ENCODE assay signal across 27 cellular contexts in the genomic region with DNA sequence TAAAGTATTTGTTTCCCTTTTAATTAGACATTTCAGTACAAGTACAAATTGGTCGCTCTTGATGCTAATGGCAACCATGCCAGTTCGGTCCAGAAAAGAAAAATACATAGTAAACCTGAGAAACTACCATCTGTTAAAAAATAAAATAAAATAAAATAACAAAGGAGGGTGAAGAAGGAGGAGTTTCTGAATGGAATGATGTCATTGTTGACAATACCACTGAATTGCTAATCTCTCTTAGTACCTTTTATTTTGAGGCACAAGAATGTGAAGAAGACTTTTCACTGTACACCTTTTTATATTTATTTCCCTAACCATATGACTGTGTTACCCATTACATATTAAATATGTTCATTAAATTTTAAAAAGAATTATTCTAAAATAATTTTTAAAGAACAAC. TPM values are rescaled to one million over a fixed set of nuclear protein-coding genes. Genes with fewer than 3 reads are reported as not detected.
DNase-seq lines count a peak whose midpoint lies in the region; ATAC-seq, FAIRE-seq and TF ChIP-seq lines count a peak whose summit lies in the region.
"Had no signal": no experiment of that assay in that cellular context is flagged by ENCODE, and none has a peak within 500 bp of the region (broad histone marks: within the 10 kb centered on the region; RNA-seq: fewer than 3 reads in every experiment).

No MANE protein-coding gene starts in this region.

- no peak for DNase-seq in GM12878 (ENCODE audit: low read depth, low spot score)
- no peak for DNase-seq in pancreas
- no peak for DNase-seq in glomerular visceral epithelial cell (ENCODE audit: extremely low spot score)
- no peak for DNase-seq in NCI-H82 treated with DMSO at 0.1 percent for 48 hours (lab: John Stamatoyannopoulos, UW; ENCODE audit: unreplicated experiment)
- DNase-seq: 8988T; ACHN; BE2C; C1 segment of cervical spinal cord; CD4-positive, alpha-beta memory T cell; CD4-positive, CD25-positive, alpha-beta regulatory T cell; CD8-positive, alpha-beta memory T cell; COR-L47; DMS 273 treated with DMSO at 0.1 percent for 48 hours; DMS153; DMS53; DMS79; DND-41; EL; GDM1 had no signal

- no peak for TF ChIP-seq POLR2A in GM12878 (IDR thresholded peaks at IDR 0.05; ENCODE audit: low read depth, low read length)

- SMC1A ChIA-PET in GM12878 (lab: Charles Lee; ENCODE audit: uncharacterized antibody, unreplicated experiment) = no interaction called here

- CTCF ChIA-PET in HEK293 (lab: Yijun Ruan, JAX) (no interaction called here), GM12878 (lab: Yijun Ruan, JAX) (no interaction called here)

- no peaks in the 10 kb centered on the region for H3K79me2 ChIP-seq in GM12878 (ENCODE audit: control insufficient read depth, insufficient read depth, low read length)

- H4K20me1 ChIP-seq in GM12878 (ENCODE audit: control insufficient read depth, insufficient read depth) = no peaks in the 10 kb centered on the region
- H4K20me1 ChIP-seq: BLaER1 had no signal

- H3K4me2 ChIP-seq in GM12878 (ENCODE audit: control insufficient read depth, insufficient read depth) = no peak overlapping the region
- H3K4me2 ChIP-seq: BLaER1 had no signal

- H3K4me1 ChIP-seq in HEK293 (ENCODE audit: control insufficient read depth, insufficient read depth, low read length) (no peaks in the 10 kb centered on the region), GM12878 (ENCODE audit: control insufficient read depth, insufficient read depth, low read length) (no peaks in the 10 kb centered on the region), pancreas (peaks cover 0 to 8% (median 0%) of the 10 kb centered on the region in 3 donors)
- H3K4me1 ChIP-seq: BE2C had no signal

- 27% methylated on average over 2 of the region's 2 CpGs for WGBS in GM12878 (ENCODE audit: insufficient coverage, insufficient replicate concordance, low lambda C conversion rate, missing lambda C conversion rate)
- WGBS in pancreas, 2 donors = 59 to 71% methylated on average over 2 of the region's 2 CpGs

- no peaks in the 10 kb centered on the region for H3K36me3 ChIP-seq in HEK293 (ENCODE audit: control insufficient read depth in 2 of 2, insufficient read depth in 1 of 2, low read length in 2 of 2)
- no peaks in the 10 kb centered on the region for H3K36me3 ChIP-seq in GM12878 (ENCODE audit: control insufficient read depth in 2 of 2, insufficient read depth in 2 of 2, low read length in 1 of 2)
- H3K36me3 ChIP-seq in pancreas = no peaks in the 10 kb centered on the region
- H3K36me3 ChIP-seq: BE2C, BLaER1 had no signal

- no peak for TF ChIP-seq RAD21 in GM12878 (IDR thresholded peaks at IDR 0.05; ENCODE audit: insufficient read depth, low read depth, low read length)

- H3K27me3 ChIP-seq in GM12878 (replicated peaks in 1 of 2; ENCODE audit: control insufficient read depth in 2 of 2, insufficient read depth in 2 of 2, low read length in 1 of 2) (no peaks in the 10 kb centered on the region), pancreas (peaks cover 0 to 3% (median 0%) of the 10 kb centered on the region in 4 donors)
- H3K27me3 ChIP-seq: BLaER1 had no signal

- BruUV-seq in GM12878 (replicated peaks; lab: Mats Ljungman, UMichigan) = no TSS peak

- no peak overlapping the region for H3K4me3 ChIP-seq in HEK293 (ENCODE audit: low read depth, low read length)
- H3K4me3 ChIP-seq in GM12878 = no peak overlapping the region
- no peak overlapping the region for H3K4me3 ChIP-seq in pancreas
- H3K4me3 ChIP-seq: BLaER1 had no signal

- TF ChIP-seq CTCF in HEK293 (tag by site-specific recombination; IDR thresholded peaks at IDR 0.05) = no peak
- TF ChIP-seq CTCF in GM12878 (IDR thresholded peaks at IDR 0.05 in 2 of 3, conservative IDR thresholded peaks at IDR 0.05 in 1 of 3; ENCODE audit: control insufficient read depth in 2 of 3, extremely low read depth in 1 of 3, insufficient read depth in 1 of 3, low read depth in 3 of 3, low read length in 3 of 3) = no peak
- TF ChIP-seq CTCF in pancreas (IDR thresholded peaks at IDR 0.05) = no peak

- POLR2A ChIA-PET in HEK293 (lab: Yijun Ruan, JAX) = no interaction called here
- POLR2A ChIA-PET in GM12878 (lab: Charles Lee) = no interaction called here

- no peak for TF ChIP-seq EP300 in GM12878 (IDR thresholded peaks at IDR 0.05; ENCODE audit: borderline replicate concordance in 1 of 2, control insufficient read depth in 1 of 2, low read depth in 2 of 2, low read length in 2 of 2)

- in situ Hi-C loops in GM12878 (cut with MboI) = no loop called here

- H3K9ac ChIP-seq in GM12878 (ENCODE audit: control insufficient read depth, insufficient read depth, low read length) = no peak overlapping the region
- H3K9ac ChIP-seq: BLaER1 had no signal

- no peak overlapping the region for H3K27ac ChIP-seq in HEK293 (ENCODE audit: extremely low read depth, low read depth, low read length)
- H3K27ac ChIP-seq in GM12878 (ENCODE audit: control insufficient read depth, insufficient read depth) = no peak overlapping the region
- no peak overlapping the region for H3K27ac ChIP-seq in pancreas
- H3K27ac ChIP-seq: BLaER1 had no signal

- RAD21 ChIA-PET in GM12878 (lab: Charles Lee; ENCODE audit: unreplicated experiment) = no interaction called here

- ATAC-seq in GM12878 (no peak), pancreas (peak in 3 of 4 donors; percentile 35 to 53 (median 35))

- intact Hi-C loops in GM12878 (cut with micrococcal nuclease; ENCODE audit: unreplicated experiment) (no loop called here), pancreas (cut with DNase I) (no loop called here)

- H3K9me3 ChIP-seq in HEK293 (ENCODE audit: control insufficient read depth, insufficient read depth, low read depth, low read length) (no peaks in the 10 kb centered on the region), GM12878 (replicated peaks; ENCODE audit: control insufficient read depth, insufficient read depth, low read length) (no peaks in the 10 kb centered on the region), pancreas (peaks cover 0 to 4% (median 0%) of the 10 kb centered on the region in 4 donors)
- H3K9me3 ChIP-seq: BE2C, BLaER1 had no signal

- FAIRE-seq in GM12878 (lab: Jason Lieb, UNC) = no peak
- no peak for FAIRE-seq in pancreas (lab: Jason Lieb, UNC)
- FAIRE-seq: A204.1, GM12891 had no signal

- H2AFZ ChIP-seq in GM12878 (ENCODE audit: control insufficient read depth, low read depth, low read length) = no peak overlapping the region

RNA-seq across cellular contexts. Expression of a gene that starts 19.5 kb away (rescaled TPM):
- total RNA-seq in GM12878 (2013; cell fraction: nucleolus; rRNA removed) = 0.06 TPM in 1 of 2 replicates, not detected in the other
- total RNA-seq in GM12878 (2014; rRNA removed) (not detected in 2 replicates), GM12878 (2014; rRNA removed; fragmentation: Illumina TruSeq; extraction: Trizol) (not detected in 2 replicates), GM12878 (2021) (0.11 TPM in 1 of 2 replicates, not detected in the other), pancreas (10 to 100 TPM; 11.7 to 31.0 (median 28.3) TPM)
- not detected for polyA plus RNA-seq in GM12878 (2011; ENCODE audit: low read depth)
- polyA plus RNA-seq in GM12878 (2011; rRNA removed) (0.05 and 0.12 TPM in 2 replicates), GM12878 (2014; fragmentation: Illumina TruSeq; extraction: Trizol) (not detected in 2 replicates), GM12878 (2014; fragmentation: Nextera tagmentation; extraction: Ambion mirVana) (under 1 TPM in 1 of 2 experiments, not detected in 1; 0.05 TPM), GM12878 (2014; rRNA removed) (not detected in 2 replicates), GM12878 (2016; fragmentation: Nextera tagmentation; extraction: Ambion mirVana) (not detected), pancreas (10 to 100 TPM; 12.1 to 13.4 TPM)
- 0.01 and 0.03 TPM in 2 replicates for polyA plus RNA-seq in GM12878 (2011; cell fraction: cytosol; rRNA removed)
- polyA plus RNA-seq in GM12878 (2011; cell fraction: nucleus; rRNA removed) = 0.15 TPM in 1 of 2 replicates, not detected in the other
- polyA plus RNA-seq in GM12878 (2012) = 0.07 TPM in 1 of 2 replicates, not detected in the other
- polyA minus RNA-seq in GM12878 (2011; rRNA and poly(A)+ RNA removed) = not detected in 2 replicates
- not detected in 2 replicates for polyA minus RNA-seq in GM12878 (2011; cell fraction: cytosol; rRNA and poly(A)+ RNA removed)
- polyA minus RNA-seq in GM12878 (2011; cell fraction: nucleus; rRNA and poly(A)+ RNA removed) = 0.19 and 0.24 TPM in 2 replicates
- polyA plus RNA-seq: CD8-positive, alpha-beta memory T cell had no signal

RNA-seq across cellular contexts. Expression of a gene that starts 44.0 kb away (rescaled TPM):
- total RNA-seq in GM12878 (2013; cell fraction: nucleolus; rRNA removed) = 55.3 and 57.4 TPM in 2 replicates
- total RNA-seq in GM12878 (2014; rRNA removed) = 18.3 and 23.7 TPM in 2 replicates
- total RNA-seq in GM12878 (2014; rRNA removed; fragmentation: Illumina TruSeq; extraction: Trizol) = 35.7 and 36.7 TPM in 2 replicates
- 28.7 and 33.5 TPM in 2 replicates for total RNA-seq in GM12878 (2021)
- polyA plus RNA-seq in GM12878 (2011; ENCODE audit: low read depth) = 36.1 TPM
- 28.7 and 45.5 TPM in 2 replicates for polyA plus RNA-seq in GM12878 (2011; rRNA removed)
- polyA plus RNA-seq in GM12878 (2011; cell fraction: cytosol; rRNA removed) = 9.6 and 17.0 TPM in 2 replicates
- 13.2 and 20.7 TPM in 2 replicates for polyA plus RNA-seq in GM12878 (2011; cell fraction: nucleus; rRNA removed)
- 33.4 and 48.4 TPM in 2 replicates for polyA plus RNA-seq in GM12878 (2012)
- 29.1 and 47.3 TPM in 2 replicates for polyA plus RNA-seq in GM12878 (2014; fragmentation: Illumina TruSeq; extraction: Trizol)
- 10 to 100 TPM; 60.0 to 77.4 TPM for polyA plus RNA-seq in GM12878 (2014; fragmentation: Nextera tagmentation; extraction: Ambion mirVana)
- 18.4 and 21.0 TPM in 2 replicates for polyA plus RNA-seq in GM12878 (2014; rRNA removed)
- polyA plus RNA-seq in GM12878 (2016; fragmentation: Nextera tagmentation; extraction: Ambion mirVana) = 10 to 100 TPM; 51.1 to 58.2 TPM
- 7.1 and 12.9 TPM in 2 replicates for polyA minus RNA-seq in GM12878 (2011; rRNA and poly(A)+ RNA removed)
- 9.9 and 15.5 TPM in 2 replicates for polyA minus RNA-seq in GM12878 (2011; cell fraction: cytosol; rRNA and poly(A)+ RNA removed)
- polyA minus RNA-seq in GM12878 (2011; cell fraction: nucleus; rRNA and poly(A)+ RNA removed) = 10.8 and 16.3 TPM in 2 replicates
- total RNA-seq in pancreas = 10 to 100 TPM; 11.1 to 25.5 (median 17.9) TPM
- 10 to 100 TPM; 10.5 to 15.4 TPM for polyA plus RNA-seq in pancreas

RNA-seq across cellular contexts. Expression of a gene that starts 44.1 kb away (rescaled TPM):
- total RNA-seq in GM12878 (2013; cell fraction: nucleolus; rRNA removed) = 23.8 and 25.3 TPM in 2 replicates
- 60.2 and 71.2 TPM in 2 replicates for total RNA-seq in GM12878 (2014; rRNA removed)
- total RNA-seq in GM12878 (2014; rRNA removed; fragmentation: Illumina TruSeq; extraction: Trizol) = 112 and 113 TPM in 2 replicates
- 64.2 and 65.2 TPM in 2 replicates for total RNA-seq in GM12878 (2021)
- 26.5 TPM for polyA plus RNA-seq in GM12878 (2011; ENCODE audit: low read depth)
- polyA plus RNA-seq in GM12878 (2011; rRNA removed) = 47.4 and 74.2 TPM in 2 replicates
- polyA plus RNA-seq in GM12878 (2011; cell fraction: cytosol; rRNA removed) = 18.1 and 19.1 TPM in 2 replicates
- polyA plus RNA-seq in GM12878 (2011; cell fraction: nucleus; rRNA removed) = 16.6 and 21.1 TPM in 2 replicates
- polyA plus RNA-seq in GM12878 (2012) = 30.4 and 35.7 TPM in 2 replicates
- 88.6 and 104 TPM in 2 replicates for polyA plus RNA-seq in GM12878 (2014; fragmentation: Illumina TruSeq; extraction: Trizol)
- polyA plus RNA-seq in GM12878 (2014; fragmentation: Nextera tagmentation; extraction: Ambion mirVana) = 10 to 100 TPM; 59.4 to 76.5 TPM
- polyA plus RNA-seq in GM12878 (2014; rRNA removed) = 42.9 and 54.0 TPM in 2 replicates
- polyA plus RNA-seq in GM12878 (2016; fragmentation: Nextera tagmentation; extraction: Ambion mirVana) = 100 to 1,000 TPM; 120 to 130 TPM
- polyA minus RNA-seq in GM12878 (2011; rRNA and poly(A)+ RNA removed) = 25.8 and 38.8 TPM in 2 replicates
- 15.5 and 21.4 TPM in 2 replicates for polyA minus RNA-seq in GM12878 (2011; cell fraction: cytosol; rRNA and poly(A)+ RNA removed)
- 14.0 and 17.2 TPM in 2 replicates for polyA minus RNA-seq in GM12878 (2011; cell fraction: nucleus; rRNA and poly(A)+ RNA removed)
- total RNA-seq in pancreas = 10 to 100 TPM in 3 of 6 donors, 1 to 10 TPM in 3; 6.0 to 17.1 (median 9.6) TPM
- polyA plus RNA-seq in pancreas = 1 to 10 TPM; 4.8 to 7.5 TPM

RNA-seq across cellular contexts. Expression of a gene that starts 59.1 kb away (rescaled TPM):
- total RNA-seq in GM12878 (2013; cell fraction: nucleolus; rRNA removed) = not detected in 2 replicates
- total RNA-seq in GM12878 (2014; rRNA removed) (not detected in 2 replicates), GM12878 (2014; rRNA removed; fragmentation: Illumina TruSeq; extraction: Trizol) (not detected in 2 replicates), GM12878 (2021) (not detected in 2 replicates), pancreas (not detected)
- polyA plus RNA-seq in GM12878 (2011; ENCODE audit: low read depth) = not detected
- polyA plus RNA-seq in GM12878 (2011; rRNA removed) (not detected in 2 replicates), GM12878 (2014; fragmentation: Illumina TruSeq; extraction: Trizol) (not detected in 2 replicates), GM12878 (2014; fragmentation: Nextera tagmentation; extraction: Ambion mirVana) (not detected), GM12878 (2014; rRNA removed) (not detected in 2 replicates), GM12878 (2016; fragmentation: Nextera tagmentation; extraction: Ambion mirVana) (not detected), pancreas (not detected)
- polyA plus RNA-seq in GM12878 (2011; cell fraction: cytosol; rRNA removed) = 0.03 TPM in 1 of 2 replicates, not detected in the other
- 0.18 and 0.27 TPM in 2 replicates for polyA plus RNA-seq in GM12878 (2011; cell fraction: nucleus; rRNA removed)
- polyA plus RNA-seq in GM12878 (2012) = not detected in 2 replicates
- not detected in 2 replicates for polyA minus RNA-seq in GM12878 (2011; rRNA and poly(A)+ RNA removed)
- not detected in 2 replicates for polyA minus RNA-seq in GM12878 (2011; cell fraction: cytosol; rRNA and poly(A)+ RNA removed)
- polyA minus RNA-seq in GM12878 (2011; cell fraction: nucleus; rRNA and poly(A)+ RNA removed) = not detected in 2 replicates
- total RNA-seq: CD4-positive, CD25-positive, alpha-beta regulatory T cell; CD8-positive, alpha-beta memory T cell; Daoy; G401 had no signal
- polyA plus RNA-seq: AG04450; CD14-positive monocyte; CD4-positive, alpha-beta memory T cell; CD8-positive, alpha-beta memory T cell had no signal

Comparison
In these comparisons a context has a peak if more than half of its experiments do, and no peak if none do; other contexts are left out.
1. RNA of a gene that starts 19.5 kb away (total RNA-seq): 11.7 to 31.0 TPM in pancreas; 0.06 to 0.11 TPM in GM12878; every median in the first group is over 10 times any median in the second.